ENCODE assay signal across 18 cellular contexts in the genomic region with DNA sequence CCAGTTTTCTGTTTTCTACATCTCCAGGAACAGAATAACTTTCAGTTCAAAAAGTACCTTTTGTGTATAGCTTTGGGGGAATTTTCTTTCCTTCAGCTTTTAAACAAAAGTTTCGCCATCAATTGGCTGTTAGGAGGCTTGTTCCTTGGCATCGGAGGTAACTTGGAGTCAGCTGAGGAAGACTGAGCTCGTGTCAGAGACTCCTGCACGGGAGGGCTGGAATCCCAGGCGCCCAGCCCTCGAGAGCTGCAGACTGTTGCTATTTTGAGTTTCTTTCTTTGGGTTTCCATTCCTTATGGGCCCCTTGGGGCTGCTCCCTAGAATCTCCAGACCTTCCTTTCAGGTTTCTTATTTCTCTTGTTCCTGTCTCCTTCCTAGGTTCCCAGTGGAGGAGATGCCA. TPM values are rescaled to one million over a fixed set of nuclear protein-coding genes. Genes with fewer than 3 reads are reported as not detected.
DNase-seq lines count a peak whose midpoint lies in the region; ATAC-seq and TF ChIP-seq lines count a peak whose summit lies in the region.
"Had no signal": no experiment of that assay in that cellular context is flagged by ENCODE, and none has a peak within 500 bp of the region (broad histone marks: within the 10 kb centered on the region; RNA-seq: fewer than 3 reads in every experiment).

No MANE protein-coding gene starts in this region.

- H3K79me2 ChIP-seq in osteoblast (ENCODE audit: insufficient read depth, low read length) = no peaks in the 10 kb centered on the region

- H3K9me3 ChIP-seq in right atrium auricular region (peaks cover 0 to 3% of the 10 kb centered on the region in 2 donors), heart left ventricle (peaks cover 0 to 7% (median 0%) of the 10 kb centered on the region in 12 donors), osteoblast (ENCODE audit: low read depth, low read length) (no peaks in the 10 kb centered on the region)
- H3K9me3 ChIP-seq: A549, colonic mucosa, mucosa of descending colon had no signal

- H3K4me2 ChIP-seq in osteoblast (ENCODE audit: insufficient read depth, low read length) = peak overlapping the region; percentile 52
- H3K4me2 ChIP-seq: A549, BLaER1 had no signal

- TF ChIP-seq POLR2A in heart left ventricle (IDR thresholded peaks at IDR 0.05) = no peak

- intact Hi-C loops in heart left ventricle (cut with DNase I) = loop anchor here in 2 of 10 donors (5.0 kb wide), 1 partner anchor 47 kb away; no protein-coding TSS in a partner anchor

- H3K36me3 ChIP-seq in right atrium auricular region (no peaks in the 10 kb centered on the region), heart left ventricle (peaks cover 0 to 36% (median 0%) of the 10 kb centered on the region in 9 donors), osteoblast (ENCODE audit: insufficient read depth, low read length) (no peaks in the 10 kb centered on the region)
- H3K36me3 ChIP-seq: BLaER1, colonic mucosa had no signal

- ATAC-seq in heart left ventricle (no peak), GM18907 (IDR thresholded peaks at IDR 0.05; ENCODE audit: unreplicated experiment) (no peak), GM21825 (IDR thresholded peaks at IDR 0.05; ENCODE audit: unreplicated experiment) (no peak), HG03378 (IDR thresholded peaks at IDR 0.05; ENCODE audit: unreplicated experiment) (no peak)
- ATAC-seq: A549; activated CD4-positive, CD25-positive, alpha-beta regulatory T cell treated with anti-CD3 and anti-CD28 coated beads, Interleukin-2, amount 50 U/mL, for 24 hours; body of pancreas had no signal

- no peaks in the 10 kb centered on the region for H4K20me1 ChIP-seq in osteoblast (ENCODE audit: insufficient read depth, low read length)
- H4K20me1 ChIP-seq: BLaER1 had no signal

- H3K4me3 ChIP-seq in right atrium auricular region (no peak overlapping the region), heart left ventricle (no peak overlapping the region), fibroblast of pulmonary artery (replicated peaks; ENCODE audit: low read depth, low read length) (no peak overlapping the region), osteoblast (ENCODE audit: insufficient read depth, low read length) (no peak overlapping the region)
- H3K4me3 ChIP-seq: A549, BLaER1, body of pancreas, colonic mucosa, mucosa of descending colon had no signal

- H2AFZ ChIP-seq in osteoblast (ENCODE audit: low read length) = peak overlapping the region; percentile 26

- peaks cover 0 to 29% of the 10 kb centered on the region in 2 donors for H3K4me1 ChIP-seq in right atrium auricular region
- peaks cover 0 to 46% (median 15%) of the 10 kb centered on the region in 12 donors for H3K4me1 ChIP-seq in heart left ventricle
- H3K4me1 ChIP-seq in osteoblast (ENCODE audit: insufficient read depth, low read length) = peaks cover 15% of the 10 kb centered on the region
- H3K4me1 ChIP-seq: BLaER1, colonic mucosa, foreskin keratinocyte had no signal

- H3K27me3 ChIP-seq in right atrium auricular region (peaks cover 0 to 2% of the 10 kb centered on the region in 2 donors), heart left ventricle (peaks cover 0 to 4% (median 0%) of the 10 kb centered on the region in 9 donors), osteoblast (ENCODE audit: insufficient read depth, low read length) (peaks cover 19% of the 10 kb centered on the region)
- H3K27me3 ChIP-seq: body of pancreas, colonic mucosa had no signal

- H3K27ac ChIP-seq in right atrium auricular region (peak overlapping the region in 1 of 2 donors; percentile 1), heart left ventricle (peak overlapping the region in 5 of 12 donors; percentile 3 to 47 (median 42)), osteoblast (ENCODE audit: low read depth, low read length) (no peak overlapping the region)
- H3K27ac ChIP-seq: A549, BLaER1, colonic mucosa, foreskin keratinocyte had no signal

- DNase-seq in right atrium auricular region (ENCODE audit: low spot score) (peak; percentile 61), heart left ventricle (no peak), fibroblast of pulmonary artery (ENCODE audit: low read depth) (peak; percentile 14), osteoblast (ENCODE audit: insufficient read length, low spot score, missing footprints) (no peak)
- no peak for DNase-seq in stimulated activated naive CD4-positive, alpha-beta T cell (lab: John Stamatoyannopoulos, UW)
- DNase-seq: colonic mucosa, mucosa of descending colon, MV-4-11, NCI-H187, RPMI8226 had no signal

- TF ChIP-seq CTCF in right atrium auricular region (IDR thresholded peaks at IDR 0.05) (no peak), heart left ventricle (IDR thresholded peaks at IDR 0.05) (no peak), fibroblast of pulmonary artery (IDR thresholded peaks at IDR 0.05; ENCODE audit: low read length, missing control alignments) (no peak), osteoblast (IDR thresholded peaks at IDR 0.05; ENCODE audit: extremely low read depth, low read depth, low read length) (no peak)

- WGBS in heart left ventricle, 4 donors = 32 to 47% (median 39%) methylated on average over 6 of the region's 6 CpGs

RNA-seq across cellular contexts. Expression of gene EMILIN2, which starts 8.1 kb away (rescaled TPM):
- total RNA-seq in right atrium auricular region (10 to 100 TPM in 1 of 2 donors, 1 to 10 TPM in 1; 6.9 to 13.2 TPM), heart left ventricle (10 to 100 TPM; 17.8 to 71.3 (median 22.6) TPM), osteoblast (4.3 and 5.0 TPM in 2 replicates)
- polyA plus RNA-seq in heart left ventricle = 10 to 100 TPM; 14.4 to 38.2 TPM

Comparison
In these comparisons a context has a peak if more than half of its experiments do, and no peak if none do; other contexts are left out.
1. DNase-seq: peak in right atrium auricular region (single experiment) and fibroblast of pulmonary artery (single experiment); none in heart left ventricle (0 of 5), osteoblast (single experiment) and stimulated activated naive CD4-positive, alpha-beta T cell (0 of 6).